ENCODE assay signal across 1 cellular context in the genomic region with DNA sequence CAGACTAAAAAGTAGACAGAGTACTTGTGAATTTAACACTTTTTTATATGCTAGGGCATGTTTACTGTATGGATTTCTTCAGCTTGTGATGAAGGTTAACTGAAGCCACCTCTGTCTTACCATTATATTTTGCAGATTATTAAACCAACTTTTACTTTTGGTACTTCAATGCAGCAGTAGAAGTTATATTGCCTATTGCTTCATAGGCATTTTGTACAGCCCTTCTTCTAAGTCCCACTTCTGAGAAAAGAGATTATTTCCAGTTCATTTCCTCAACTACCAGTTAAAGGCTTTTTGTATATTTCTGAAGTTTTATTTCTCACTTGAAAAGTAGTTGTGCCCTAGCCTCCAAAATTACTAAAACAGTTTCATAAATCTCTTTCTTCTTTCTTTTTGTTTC.
TF ChIP-seq lines count a peak whose summit lies in the region.

No MANE protein-coding gene starts in this region.

TF ChIP-seq in GM23338, 12 proteins besides CTCF, POLR2A, EP300 and RAD21:
- TF ChIP-seq, protein P1, sequence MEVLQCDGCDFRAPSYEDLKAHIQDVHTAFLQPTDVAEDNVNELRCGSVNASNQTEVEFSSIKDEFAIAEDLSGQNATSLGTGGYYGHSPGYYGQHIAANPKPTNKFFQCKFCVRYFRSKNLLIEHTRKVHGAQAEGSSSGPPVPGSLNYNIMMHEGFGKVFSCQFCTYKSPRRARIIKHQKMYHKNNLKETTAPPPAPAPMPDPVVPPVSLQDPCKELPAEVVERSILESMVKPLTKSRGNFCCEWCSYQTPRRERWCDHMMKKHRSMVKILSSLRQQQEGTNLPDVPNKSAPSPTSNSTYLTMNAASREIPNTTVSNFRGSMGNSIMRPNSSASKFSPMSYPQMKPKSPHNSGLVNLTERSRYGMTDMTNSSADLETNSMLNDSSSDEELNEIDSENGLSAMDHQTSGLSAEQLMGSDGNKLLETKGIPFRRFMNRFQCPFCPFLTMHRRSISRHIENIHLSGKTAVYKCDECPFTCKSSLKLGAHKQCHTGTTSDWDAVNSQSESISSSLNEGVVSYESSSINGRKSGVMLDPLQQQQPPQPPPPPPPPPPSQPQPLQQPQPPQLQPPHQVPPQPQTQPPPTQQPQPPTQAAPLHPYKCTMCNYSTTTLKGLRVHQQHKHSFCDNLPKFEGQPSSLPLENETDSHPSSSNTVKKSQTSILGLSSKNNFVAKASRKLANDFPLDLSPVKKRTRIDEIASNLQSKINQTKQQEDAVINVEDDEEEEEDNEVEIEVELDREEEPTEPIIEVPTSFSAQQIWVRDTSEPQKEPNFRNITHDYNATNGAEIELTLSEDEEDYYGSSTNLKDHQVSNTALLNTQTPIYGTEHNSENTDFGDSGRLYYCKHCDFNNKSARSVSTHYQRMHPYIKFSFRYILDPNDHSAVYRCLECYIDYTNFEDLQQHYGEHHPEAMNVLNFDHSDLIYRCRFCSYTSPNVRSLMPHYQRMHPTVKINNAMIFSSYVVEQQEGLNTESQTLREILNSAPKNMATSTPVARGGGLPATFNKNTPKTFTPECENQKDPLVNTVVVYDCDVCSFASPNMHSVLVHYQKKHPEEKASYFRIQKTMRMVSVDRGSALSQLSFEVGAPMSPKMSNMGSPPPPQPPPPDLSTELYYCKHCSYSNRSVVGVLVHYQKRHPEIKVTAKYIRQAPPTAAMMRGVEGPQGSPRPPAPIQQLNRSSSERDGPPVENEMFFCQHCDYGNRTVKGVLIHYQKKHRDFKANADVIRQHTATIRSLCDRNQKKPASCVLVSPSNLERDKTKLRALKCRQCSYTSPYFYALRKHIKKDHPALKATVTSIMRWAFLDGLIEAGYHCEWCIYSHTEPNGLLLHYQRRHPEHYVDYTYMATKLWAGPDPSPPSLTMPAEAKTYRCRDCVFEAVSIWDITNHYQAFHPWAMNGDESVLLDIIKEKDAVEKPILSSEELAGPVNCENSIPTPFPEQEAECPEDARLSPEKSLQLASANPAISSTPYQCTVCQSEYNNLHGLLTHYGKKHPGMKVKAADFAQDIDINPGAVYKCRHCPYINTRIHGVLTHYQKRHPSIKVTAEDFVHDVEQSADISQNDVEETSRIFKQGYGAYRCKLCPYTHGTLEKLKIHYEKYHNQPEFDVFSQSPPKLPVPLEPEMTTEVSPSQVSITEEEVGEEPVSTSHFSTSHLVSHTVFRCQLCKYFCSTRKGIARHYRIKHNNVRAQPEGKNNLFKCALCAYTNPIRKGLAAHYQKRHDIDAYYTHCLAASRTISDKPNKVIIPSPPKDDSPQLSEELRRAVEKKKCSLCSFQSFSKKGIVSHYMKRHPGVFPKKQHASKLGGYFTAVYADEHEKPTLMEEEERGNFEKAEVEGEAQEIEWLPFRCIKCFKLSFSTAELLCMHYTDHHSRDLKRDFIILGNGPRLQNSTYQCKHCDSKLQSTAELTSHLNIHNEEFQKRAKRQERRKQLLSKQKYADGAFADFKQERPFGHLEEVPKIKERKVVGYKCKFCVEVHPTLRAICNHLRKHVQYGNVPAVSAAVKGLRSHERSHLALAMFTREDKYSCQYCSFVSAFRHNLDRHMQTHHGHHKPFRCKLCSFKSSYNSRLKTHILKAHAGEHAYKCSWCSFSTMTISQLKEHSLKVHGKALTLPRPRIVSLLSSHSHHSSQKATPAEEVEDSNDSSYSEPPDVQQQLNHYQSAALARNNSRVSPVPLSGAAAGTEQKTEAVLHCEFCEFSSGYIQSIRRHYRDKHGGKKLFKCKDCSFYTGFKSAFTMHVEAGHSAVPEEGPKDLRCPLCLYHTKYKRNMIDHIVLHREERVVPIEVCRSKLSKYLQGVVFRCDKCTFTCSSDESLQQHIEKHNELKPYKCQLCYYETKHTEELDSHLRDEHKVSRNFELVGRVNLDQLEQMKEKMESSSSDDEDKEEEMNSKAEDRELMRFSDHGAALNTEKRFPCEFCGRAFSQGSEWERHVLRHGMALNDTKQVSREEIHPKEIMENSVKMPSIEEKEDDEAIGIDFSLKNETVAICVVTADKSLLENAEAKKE (CRISPR knock-in tag; IDR thresholded peaks at IDR 0.05) = no peak
- TF ChIP-seq NANOG (IDR thresholded peaks at IDR 0.05; ENCODE audit: borderline replicate concordance) (no peak), CREB1 (CRISPR knock-in tag; IDR thresholded peaks at IDR 0.05; ENCODE audit: low read depth) (no peak), POLR2AphosphoS5 (IDR thresholded peaks at IDR 0.05; ENCODE audit: low read depth) (no peak), STAT1 (IDR thresholded peaks at IDR 0.05; ENCODE audit: unreplicated experiment) (no peak), ZNF114 (CRISPR knock-in tag; IDR thresholded peaks at IDR 0.05) (no peak)
